ENCODE assay signal across 14 cellular contexts in the genomic region with DNA sequence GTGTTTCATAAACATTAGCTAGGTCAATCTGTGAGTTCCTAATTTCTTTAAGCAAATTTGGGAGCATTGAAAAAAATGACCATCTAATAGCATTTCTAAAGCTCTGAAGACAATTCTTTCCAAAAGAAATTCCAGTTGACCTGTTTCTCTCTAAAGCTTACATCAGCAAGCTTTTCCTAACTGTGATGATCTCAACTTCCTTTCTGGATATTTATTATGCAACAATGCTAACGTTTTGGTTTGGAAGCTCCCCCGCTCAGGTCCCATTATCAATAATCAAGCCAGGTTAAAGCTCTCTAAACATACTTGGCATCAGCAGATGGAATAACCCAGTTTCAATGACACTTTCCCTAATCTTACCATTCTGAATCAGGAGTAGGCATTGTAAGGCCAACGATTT.
DNase-seq lines count a peak whose midpoint lies in the region; ATAC-seq and TF ChIP-seq lines count a peak whose summit lies in the region.
"Had no signal": no experiment of that assay in that cellular context is flagged by ENCODE, and none has a peak within 500 bp of the region (broad histone marks: within the 10 kb centered on the region; RNA-seq: fewer than 3 reads in every experiment).

No MANE protein-coding gene starts in this region.

- POLR2A ChIA-PET in CD8-positive, alpha-beta T cell (lab: Charles Lee) = no interaction called here

- peaks cover 7% of the 10 kb centered on the region; the same call in 1 of the 2 replicates for H3K4me1 ChIP-seq in GM23338 (ENCODE audit: insufficient read depth)
- no peaks in the 10 kb centered on the region for H3K4me1 ChIP-seq in CD8-positive, alpha-beta T cell (ENCODE audit: insufficient read depth, low read length)
- no peaks in the 10 kb centered on the region for H3K4me1 ChIP-seq in tibial nerve
- H3K4me1 ChIP-seq: BE2C had no signal

- no peak for TF ChIP-seq EP300 in tibial nerve (IDR thresholded peaks at IDR 0.05)

- H3K4me3 Mint-ChIP-seq in GM23338 = no peak overlapping the region
- no peak overlapping the region for H3K4me3 Mint-ChIP-seq in osteocyte (ENCODE audit: unreplicated experiment)
- no peak overlapping the region for H3K4me3 Mint-ChIP-seq in CD8-positive, alpha-beta T cell
- H3K4me3 Mint-ChIP-seq: CD4-positive, alpha-beta memory T cell had no signal

- CTCF ChIA-PET in CD8-positive, alpha-beta T cell (lab: Charles Lee) = interaction anchor here (1.3 to 2.6 kb wide), 2 partner anchors 30 to 712 kb away, joined by 3 to 9 read pairs; no protein-coding TSS in a partner anchor

- H3K36me3 Mint-ChIP-seq in GM23338 (ENCODE audit: low read depth) = no peaks in the 10 kb centered on the region
- H3K36me3 Mint-ChIP-seq in osteocyte (ENCODE audit: unreplicated experiment) = no peaks in the 10 kb centered on the region
- H3K36me3 Mint-ChIP-seq in CD8-positive, alpha-beta T cell = no peaks in the 10 kb centered on the region
- H3K36me3 Mint-ChIP-seq: CD4-positive, alpha-beta memory T cell had no signal

- 65 to 70% methylated on average over 3 of the region's 3 CpGs for WGBS in tibial nerve, 2 donors

- H3K4me3 ChIP-seq in GM23338 (no peak overlapping the region), fibroblast of pulmonary artery (replicated peaks; ENCODE audit: low read depth, low read length) (no peak overlapping the region), tibial nerve (no peak overlapping the region)
- no peak overlapping the region for H3K4me3 ChIP-seq in CD8-positive, alpha-beta T cell (ENCODE audit: low read depth, low read length)

- H2AFZ ChIP-seq in GM23338 = peak overlapping the region; percentile 33; the same call in 1 of the 2 replicates

- DNase-seq in GM23338 (ENCODE audit: low spot score) (no peak), dermis blood vessel endothelial cell (peak; percentile 24), fibroblast of pulmonary artery (ENCODE audit: low read depth) (peak; percentile 61), osteocyte (ENCODE audit: extremely low spot score, unreplicated experiment) (no peak), tibial nerve (ENCODE audit: low spot score in 2 of 2) (no peak), NCI-H1048 (lab: John Stamatoyannopoulos, UW) (no peak)
- DNase-seq in CD8-positive, alpha-beta T cell = no peak
- DNase-seq: BE2C; CD4-positive, alpha-beta memory T cell; COR-L47; DND-41; GF-D8; H7 had no signal

- no peak for ATAC-seq in GM23338
- no peak for ATAC-seq in CD8-positive, alpha-beta T cell

- H3K36me3 ChIP-seq in GM23338 (ENCODE audit: insufficient read depth) = no peaks in the 10 kb centered on the region
- no peaks in the 10 kb centered on the region for H3K36me3 ChIP-seq in CD8-positive, alpha-beta T cell (ENCODE audit: insufficient read depth, low read length)
- H3K36me3 ChIP-seq in tibial nerve = no peaks in the 10 kb centered on the region
- H3K36me3 ChIP-seq: BE2C had no signal

- H3K9me2 ChIP-seq in GM23338 (ENCODE audit: insufficient read depth) = peaks cover 3% of the 10 kb centered on the region; the same call in 1 of the 2 replicates

- H3K27ac ChIP-seq in GM23338 (ENCODE audit: low read depth) (no peak overlapping the region), tibial nerve (no peak overlapping the region)
- no peak overlapping the region for H3K27ac ChIP-seq in CD8-positive, alpha-beta T cell (ENCODE audit: low read depth, low read length)
- H3K27ac ChIP-seq: C4-2B had no signal

- no peaks in the 10 kb centered on the region for H3K9me3 Mint-ChIP-seq in GM23338
- no peaks in the 10 kb centered on the region for H3K9me3 Mint-ChIP-seq in osteocyte (ENCODE audit: unreplicated experiment)
- H3K9me3 Mint-ChIP-seq in CD8-positive, alpha-beta T cell = no peaks in the 10 kb centered on the region
- H3K9me3 Mint-ChIP-seq: CD4-positive, alpha-beta memory T cell had no signal

- H3K4me2 ChIP-seq in GM23338 = no peak overlapping the region

- intact Hi-C loops in CD8-positive, alpha-beta T cell (cut with DNase I, micrococcal nuclease) = no loop called here

- no peaks in the 10 kb centered on the region for H3K9me3 ChIP-seq in CD8-positive, alpha-beta T cell (ENCODE audit: low read length)
- H3K9me3 ChIP-seq in tibial nerve = no peaks in the 10 kb centered on the region
- H3K9me3 ChIP-seq: BE2C had no signal

- TF ChIP-seq CTCF in GM23338 (conservative IDR thresholded peaks at IDR 0.05; ENCODE audit: low read depth in 2 of 2) (no peak), fibroblast of pulmonary artery (IDR thresholded peaks at IDR 0.05; ENCODE audit: low read length, missing control alignments) (no peak), osteocyte (IDR thresholded peaks at IDR 0.05) (no peak), tibial nerve (IDR thresholded peaks at IDR 0.05) (no peak)
- no peak for TF ChIP-seq CTCF in CD8-positive, alpha-beta T cell (IDR thresholded peaks at IDR 0.05)

- H3K4me1 Mint-ChIP-seq in GM23338 (peaks cover 5% of the 10 kb centered on the region; the same call in 2 of the 3 replicates), osteocyte (ENCODE audit: unreplicated experiment) (peaks cover 21% of the 10 kb centered on the region)
- no peaks in the 10 kb centered on the region for H3K4me1 Mint-ChIP-seq in CD8-positive, alpha-beta T cell (ENCODE audit: low read depth)
- H3K4me1 Mint-ChIP-seq: CD4-positive, alpha-beta memory T cell had no signal

- H3K27me3 Mint-ChIP-seq in GM23338 (ENCODE audit: insufficient read depth, low read depth, poor library complexity) = peaks cover 9% of the 10 kb centered on the region
- H3K27me3 Mint-ChIP-seq in osteocyte (ENCODE audit: unreplicated experiment) = no peaks in the 10 kb centered on the region
- no peaks in the 10 kb centered on the region for H3K27me3 Mint-ChIP-seq in CD8-positive, alpha-beta T cell (ENCODE audit: low read depth)

- no peak overlapping the region; the same call in 1 of the 2 replicates for H3K27ac Mint-ChIP-seq in GM23338
- H3K27ac Mint-ChIP-seq in osteocyte (ENCODE audit: unreplicated experiment) = no peak overlapping the region
- H3K27ac Mint-ChIP-seq in CD8-positive, alpha-beta T cell = no peak overlapping the region
- H3K27ac Mint-ChIP-seq: CD4-positive, alpha-beta memory T cell had no signal

- H4K20me1 ChIP-seq in GM23338 (replicated peaks; ENCODE audit: insufficient read depth) = no peaks in the 10 kb centered on the region

- no peaks in the 10 kb centered on the region for H3F3A ChIP-seq in GM23338 (replicated peaks; ENCODE audit: low read depth)

- no peak for TF ChIP-seq POLR2A in tibial nerve (IDR thresholded peaks at IDR 0.05)

- no peaks in the 10 kb centered on the region for H3K27me3 ChIP-seq in GM23338 (ENCODE audit: insufficient read depth)
- no peaks in the 10 kb centered on the region for H3K27me3 ChIP-seq in CD8-positive, alpha-beta T cell (ENCODE audit: insufficient read depth, low read length)
- H3K27me3 ChIP-seq in tibial nerve = no peaks in the 10 kb centered on the region
- H3K27me3 ChIP-seq: BE2C had no signal

- no peaks in the 10 kb centered on the region for H3K79me2 ChIP-seq in GM23338 (replicated peaks; ENCODE audit: insufficient read depth)

TF ChIP-seq in GM23338, 12 proteins besides CTCF, POLR2A, EP300 and RAD21 (continues in another document):
- TF ChIP-seq EZH2 (IDR thresholded peaks at IDR 0.05; ENCODE audit: low read depth, unreplicated experiment) = no peak
- no peak for TF ChIP-seq EZH2phosphoT487 (IDR thresholded peaks at IDR 0.05; ENCODE audit: unreplicated experiment)
- TF ChIP-seq STAT1 (IDR thresholded peaks at IDR 0.05; ENCODE audit: unreplicated experiment) = no peak

Comparison
In these comparisons a context has a peak if more than half of its experiments do, and no peak if none do; other contexts are left out.
1. DNase-seq: peak in dermis blood vessel endothelial cell (single experiment) and fibroblast of pulmonary artery (single experiment); none in GM23338 (single experiment), osteocyte (single experiment), CD8-positive, alpha-beta T cell (0 of 7), tibial nerve (0 of 2) and NCI-H1048 (single experiment).